ENCODE assay signal across 9 cellular contexts in genomic region chr22:29733362-29734322, GRCh38. TPM values are rescaled to one million over a fixed set of nuclear protein-coding genes. Genes with fewer than 3 reads are reported as not detected.
DNase-seq lines count a peak whose midpoint lies in the region; ATAC-seq, FAIRE-seq and TF ChIP-seq lines count a peak whose summit lies in the region.
"Had no signal": no experiment of that assay in that cellular context is flagged by ENCODE, and none has a peak within 500 bp of the region (broad histone marks: within the 10 kb centered on the region; RNA-seq: fewer than 3 reads in every experiment).

No MANE protein-coding gene starts in this region.

- no peaks in the 10 kb centered on the region for H3K9me3 ChIP-seq in Peyer's patch

- TF ChIP-seq POLR2A in Peyer's patch (IDR thresholded peaks at IDR 0.05): no peak

- H3K4me3 ChIP-seq in Peyer's patch: no peak overlapping the region

- TF ChIP-seq CTCF in Peyer's patch (IDR thresholded peaks at IDR 0.05): no peak

- H3K27me3 ChIP-seq in Peyer's patch: no peaks in the 10 kb centered on the region

- H3K4me1 ChIP-seq in Peyer's patch: peaks cover 0 to 9% (median 0%) of the 10 kb centered on the region in 4 donors

- ATAC-seq in GM18873 (IDR thresholded peaks at IDR 0.05; ENCODE audit: low FRiP score, unreplicated experiment): no peak
- ATAC-seq in GM18858 (IDR thresholded peaks at IDR 0.05; ENCODE audit: unreplicated experiment): no peak

- peaks cover 0 to 12% (median 0%) of the 10 kb centered on the region in 3 donors for H3K36me3 ChIP-seq in Peyer's patch

- H3K27ac ChIP-seq in Peyer's patch: no peak overlapping the region

- DNase-seq in DMS79 (lab: John Stamatoyannopoulos, UW) (peak; percentile 61), NCI-H1105 treated with DMSO at 0.1 percent for 48 hours (lab: John Stamatoyannopoulos, UW) (peak; percentile 52), Peyer's patch (peak in 2 of 3 donors; percentile 53 to 67), kidney tubule cell (ENCODE audit: low spot score) (peak; percentile 23), urothelium cell line (ENCODE audit: low spot score) (no peak), Kasumi-1 (lab: John Stamatoyannopoulos, UW) (no peak)
- DNase-seq: dermis blood vessel endothelial cell had no signal

- FAIRE-seq in urothelium cell line (lab: Jason Lieb, UNC): no peak

RNA-seq across cellular contexts. Expression of gene CABP7, which starts 13.8 kb away (rescaled TPM):
- 1 to 10 TPM; 1.6 to 5.8 (median 2.9) TPM for total RNA-seq in Peyer's patch
- total RNA-seq: dermis blood vessel endothelial cell had no signal

RNA-seq across cellular contexts. Expression of gene ZMAT5, which starts 33.2 kb away (rescaled TPM):
- 10 to 100 TPM; 16.2 to 22.5 (median 17.9) TPM for total RNA-seq in Peyer's patch

RNA-seq across cellular contexts. Expression of gene UQCR10, which starts 33.5 kb away (rescaled TPM):
- total RNA-seq in Peyer's patch: 100 to 1,000 TPM in 2 of 4 donors, 10 to 100 TPM in 2; 60.9 to 144 (median 88.2) TPM

Comparison
In these comparisons a context has a peak if more than half of its experiments do, and no peak if none do; other contexts are left out.
1. DNase-seq: peak in DMS79 (single experiment), NCI-H1105 treated with DMSO at 0.1 percent for 48 hours (single experiment), Peyer's patch (2 of 3) and kidney tubule cell (single experiment); none in urothelium cell line (single experiment) and Kasumi-1 (0 of 2).